Comparison of ENCODE assay signal across 14 cellular contexts in genomic region chr9:16721972-16722371, GRCh38.
DNase-seq lines count a peak whose midpoint lies in the region; ATAC-seq and TF ChIP-seq lines count a peak whose summit lies in the region.
"Had no signal": no experiment of that assay in that cellular context is flagged by ENCODE, and none has a peak within 500 bp of the region (broad histone marks: within the 10 kb centered on the region; RNA-seq: fewer than 3 reads in every experiment).

No MANE protein-coding gene starts in this region.

- CTCF ChIA-PET in HEK293 (lab: Yijun Ruan, JAX) = no interaction called here

- H3K27me3 ChIP-seq in adipocyte (replicated peaks; ENCODE audit: control insufficient read depth, insufficient read depth, low read length) (no peaks in the 10 kb centered on the region), right cardiac atrium (ENCODE audit: control insufficient read depth, insufficient read depth) (no peaks in the 10 kb centered on the region), skeletal muscle satellite cell (ENCODE audit: control insufficient read depth, insufficient read depth, low read length) (no peaks in the 10 kb centered on the region)

- ATAC-seq in right cardiac atrium (peak; percentile 88 to 93), GM21576 (IDR thresholded peaks at IDR 0.05; ENCODE audit: unreplicated experiment) (no peak)
- ATAC-seq: CD8-positive, alpha-beta T cell; SK-N-SH treated with all-trans-retinoic acid at 6 μM for 48 hours had no signal

- no peaks in the 10 kb centered on the region for H3K9me3 Mint-ChIP-seq in activated T-helper 1 cell treated with anti-CD3 and anti-CD28 coated beads, Interleukin-12 subunit alpha, Interleukin-12 subunit beta, Interleukin-2, Interleukin-4 antibody, amounts not matched to agents 30 ng/mL and 10 ng/mL and 1 ng/mL, durations not matched to agents 14 hours and 24 hours and 36 hours
- H3K9me3 Mint-ChIP-seq: activated naive CD4-positive, alpha-beta T cell treated with anti-CD3 and anti-CD28 coated beads, Interleukin-2, amount 10 ng/mL, durations not matched to agents 7 days and 5 days; CD8-positive, alpha-beta T cell had no signal

- H3K4me1 Mint-ChIP-seq in activated T-helper 1 cell treated with anti-CD3 and anti-CD28 coated beads, Interleukin-12 subunit alpha, Interleukin-12 subunit beta, Interleukin-2, Interleukin-4 antibody, amounts not matched to agents 30 ng/mL and 10 ng/mL and 1 ng/mL, durations not matched to agents 14 hours and 24 hours and 36 hours (ENCODE audit: low read depth) = no peaks in the 10 kb centered on the region
- H3K4me1 Mint-ChIP-seq: activated naive CD4-positive, alpha-beta T cell treated with anti-CD3 and anti-CD28 coated beads, Interleukin-2, amount 10 ng/mL, durations not matched to agents 7 days and 5 days had no signal

- peak overlapping the region; percentile 72 for H3K4me2 ChIP-seq in skeletal muscle satellite cell (ENCODE audit: low read length)

- H3K4me1 ChIP-seq in HEK293 (ENCODE audit: control insufficient read depth, insufficient read depth, low read length) = peaks cover 4% of the 10 kb centered on the region; the same call in 1 of the 2 replicates
- H3K4me1 ChIP-seq in adipocyte (ENCODE audit: control insufficient read depth, insufficient read depth, low read length) = peaks cover 75% of the 10 kb centered on the region
- H3K4me1 ChIP-seq in right cardiac atrium (ENCODE audit: control insufficient read depth, insufficient read depth, low read length) = peaks cover 2% of the 10 kb centered on the region
- peaks cover 68% of the 10 kb centered on the region for H3K4me1 ChIP-seq in skeletal muscle satellite cell (ENCODE audit: control insufficient read depth, insufficient read depth, low read length)

- H3K9ac ChIP-seq in adipocyte (ENCODE audit: low read length) (peak overlapping the region; percentile 74), skeletal muscle satellite cell (ENCODE audit: low read depth, low read length) (peak overlapping the region; percentile 74)

- TF ChIP-seq CTCF in HEK293 (tag by site-specific recombination; IDR thresholded peaks at IDR 0.05) = no peak

- no peaks in the 10 kb centered on the region for H3K9me3 ChIP-seq in HEK293 (ENCODE audit: control insufficient read depth, insufficient read depth, low read depth, low read length)
- H3K9me3 ChIP-seq in adipocyte (ENCODE audit: control insufficient read depth, low read length) = no peaks in the 10 kb centered on the region
- no peaks in the 10 kb centered on the region for H3K9me3 ChIP-seq in right cardiac atrium (ENCODE audit: control insufficient read depth, low read length)
- no peaks in the 10 kb centered on the region for H3K9me3 ChIP-seq in skeletal muscle satellite cell (replicated peaks; ENCODE audit: low read length)

- H3K36me3 ChIP-seq in HEK293 (ENCODE audit: control insufficient read depth in 2 of 2, insufficient read depth in 1 of 2, low read length in 2 of 2) (no peaks in the 10 kb centered on the region), adipocyte (ENCODE audit: control insufficient read depth, insufficient read depth, low read length, severe bottlenecking) (no peaks in the 10 kb centered on the region), skeletal muscle satellite cell (ENCODE audit: insufficient read depth, low read length) (no peaks in the 10 kb centered on the region)

- intact Hi-C loops in right cardiac atrium (cut with DNase I) = no loop called here
- intact Hi-C loops in activated T-helper 1 cell treated with anti-CD3 and anti-CD28 coated beads, Interleukin-12 subunit alpha, Interleukin-12 subunit beta, Interleukin-2, Interleukin-4 antibody, amounts not matched to agents 30 ng/mL and 10 ng/mL and 1 ng/mL, durations not matched to agents 14 hours and 24 hours and 36 hours (cut with micrococcal nuclease) = no loop called here

- POLR2A ChIA-PET in HEK293 (lab: Yijun Ruan, JAX) = interaction anchor here (0.5 to 0.6 kb wide), 2 partner anchors 17 to 150 kb away, joined by 3 to 5 read pairs; no protein-coding TSS in a partner anchor

- WGBS in right cardiac atrium = 38% methylated on average over 6 of the region's 6 CpGs

- H3K4me3 ChIP-seq in HEK293 (ENCODE audit: low read depth, low read length) (no peak overlapping the region), adipocyte (ENCODE audit: low read length) (peak overlapping the region; percentile 74), right cardiac atrium (ENCODE audit: low read length) (no peak overlapping the region), skeletal muscle satellite cell (ENCODE audit: low read length) (peak overlapping the region; percentile 52)

- no peak for DNase-seq in adipocyte (ENCODE audit: low read depth)
- peak; percentile 62 to 80 (median 71) for DNase-seq in right cardiac atrium
- DNase-seq in activated T-helper 1 cell treated with anti-CD3 and anti-CD28 coated beads, Interleukin-12 subunit alpha, Interleukin-12 subunit beta, Interleukin-2, Interleukin-4 antibody, amounts not matched to agents 30 ng/mL and 10 ng/mL and 1 ng/mL, durations not matched to agents 14 hours and 24 hours and 36 hours (ENCODE audit: low spot score) = no peak
- DNase-seq in NCI-H1105 treated with DMSO at 0.1 percent for 48 hours (lab: John Stamatoyannopoulos, UW) = no peak
- DNase-seq in NCI-H748 treated with DMSO at 0.1 percent for 48 hours (lab: John Stamatoyannopoulos, UW) = no peak
- DNase-seq: activated CD4-positive, alpha-beta T cell treated with anti-CD3 and anti-CD28 coated beads for 1 hour; activated naive CD4-positive, alpha-beta T cell treated with anti-CD3 and anti-CD28 coated beads, Interleukin-2, amount 10 ng/mL, durations not matched to agents 7 days and 5 days; CD8-positive, alpha-beta T cell; effector CD8-positive, alpha-beta T cell; NCI-H2029 treated with DMSO at 0.1 percent for 48 hours had no signal

- no peaks in the 10 kb centered on the region for H3K36me3 Mint-ChIP-seq in activated T-helper 1 cell treated with anti-CD3 and anti-CD28 coated beads, Interleukin-12 subunit alpha, Interleukin-12 subunit beta, Interleukin-2, Interleukin-4 antibody, amounts not matched to agents 30 ng/mL and 10 ng/mL and 1 ng/mL, durations not matched to agents 14 hours and 24 hours and 36 hours (ENCODE audit: low read depth)
- H3K36me3 Mint-ChIP-seq: activated naive CD4-positive, alpha-beta T cell treated with anti-CD3 and anti-CD28 coated beads, Interleukin-2, amount 10 ng/mL, durations not matched to agents 7 days and 5 days; CD8-positive, alpha-beta T cell had no signal

- H3K27ac ChIP-seq in HEK293 (ENCODE audit: extremely low read depth, low read depth, low read length) (no peak overlapping the region), right cardiac atrium (ENCODE audit: low read length) (no peak overlapping the region)

- peaks cover 16% of the 10 kb centered on the region for H3K27me3 Mint-ChIP-seq in activated T-helper 1 cell treated with anti-CD3 and anti-CD28 coated beads, Interleukin-12 subunit alpha, Interleukin-12 subunit beta, Interleukin-2, Interleukin-4 antibody, amounts not matched to agents 30 ng/mL and 10 ng/mL and 1 ng/mL, durations not matched to agents 14 hours and 24 hours and 36 hours (ENCODE audit: insufficient read depth)

- H3K27ac Mint-ChIP-seq in activated T-helper 1 cell treated with anti-CD3 and anti-CD28 coated beads, Interleukin-12 subunit alpha, Interleukin-12 subunit beta, Interleukin-2, Interleukin-4 antibody, amounts not matched to agents 30 ng/mL and 10 ng/mL and 1 ng/mL, durations not matched to agents 14 hours and 24 hours and 36 hours = no peak overlapping the region
- H3K27ac Mint-ChIP-seq: activated naive CD4-positive, alpha-beta T cell treated with anti-CD3 and anti-CD28 coated beads, Interleukin-2, amount 10 ng/mL, durations not matched to agents 7 days and 5 days; CD8-positive, alpha-beta T cell had no signal

- H3K4me3 Mint-ChIP-seq in activated T-helper 1 cell treated with anti-CD3 and anti-CD28 coated beads, Interleukin-12 subunit alpha, Interleukin-12 subunit beta, Interleukin-2, Interleukin-4 antibody, amounts not matched to agents 30 ng/mL and 10 ng/mL and 1 ng/mL, durations not matched to agents 14 hours and 24 hours and 36 hours = no peak overlapping the region
- H3K4me3 Mint-ChIP-seq: activated naive CD4-positive, alpha-beta T cell treated with anti-CD3 and anti-CD28 coated beads, Interleukin-2, amount 10 ng/mL, durations not matched to agents 7 days and 5 days; CD8-positive, alpha-beta T cell had no signal

TF ChIP-seq in HEK293, 187 proteins besides CTCF, POLR2A, EP300 and RAD21:
- TF ChIP-seq PRDM6 (tag by site-specific recombination; IDR thresholded peaks at IDR 0.05) = 0 out of 2 replicates have a peak, but pooled peaks have one; percentile 23
- TF ChIP-seq PATZ1 (tag by site-specific recombination; IDR thresholded peaks at IDR 0.05) = no peak

Comparison
In these comparisons a context has a peak if more than half of its experiments do, and no peak if none do; other contexts are left out.
1. H3K4me3 ChIP-seq: peak in adipocyte (single experiment) and skeletal muscle satellite cell (single experiment); none in HEK293 (single experiment) and right cardiac atrium (single experiment).
2. DNase-seq: peak in right cardiac atrium (3 of 3); none in adipocyte (single experiment), activated T-helper 1 cell treated with anti-CD3 and anti-CD28 coated beads, Interleukin-12 subunit alpha, Interleukin-12 subunit beta, Interleukin-2, Interleukin-4 antibody, amounts not matched to agents 30 ng/mL and 10 ng/mL and 1 ng/mL, durations not matched to agents 14 hours and 24 hours and 36 hours (single experiment), NCI-H1105 treated with DMSO at 0.1 percent for 48 hours (single experiment) and NCI-H748 treated with DMSO at 0.1 percent for 48 hours (single experiment).